ENCODE assay signal across 1 cellular context in genomic region chr12:46244273-46244672, GRCh38.
TF ChIP-seq lines count a peak whose summit lies in the region.

No MANE protein-coding gene starts in this region.

TF ChIP-seq in K562, 482 proteins besides CTCF, POLR2A, EP300 and RAD21:
- peak; percentile 65 for TF ChIP-seq HCFC1 (IDR thresholded peaks at IDR 0.05; ENCODE audit: low read depth, low read length)
- peak; percentile 60 for TF ChIP-seq ZNF143 (CRISPR knock-in tag; IDR thresholded peaks at IDR 0.05)
- TF ChIP-seq CBFA2T3 (IDR thresholded peaks at IDR 0.05): 0 out of 2 replicates have a peak, but pooled peaks have one; percentile 7
- TF ChIP-seq ZNF197 (CRISPR knock-in tag; IDR thresholded peaks at IDR 0.05; ENCODE audit: low read depth): no peak
- no peak for TF ChIP-seq IFI16 (CRISPR knock-in tag; IDR thresholded peaks at IDR 0.05)
- TF ChIP-seq NFYB (IDR thresholded peaks at IDR 0.05; ENCODE audit: extremely low read depth, insufficient read length): peak; percentile 15
